18 cellular contexts compared by ENCODE assay signal in genomic region chr21:28150778-28151177, GRCh38.
"Had no signal": no experiment of that assay in that cellular context is flagged by ENCODE, and none has a peak within 500 bp of the region (broad histone marks: within the 10 kb centered on the region; RNA-seq: fewer than 3 reads in every experiment).

No MANE protein-coding gene starts in this region.

- H3K36me3 Mint-ChIP-seq: activated naive CD4-positive, alpha-beta T cell treated with anti-CD3 and anti-CD28 coated beads, Interleukin-2, amount 50 U/mL, for 72 hours had no signal

- ATAC-seq: activated CD4-positive, CD25-positive, alpha-beta regulatory T cell treated with anti-CD3 and anti-CD28 coated beads, Interleukin-2, amount 50 U/mL, for 24 hours; activated naive CD4-positive, alpha-beta T cell treated with anti-CD3 and anti-CD28 coated beads, Interleukin-2, amount 50 U/mL, for 72 hours; activated T-cell treated with anti-CD3 and anti-CD28 coated beads, Interleukin-2, amount 50 U/mL, for 4 hours; PC-3 had no signal

- DNase-seq: activated CD4-positive, alpha-beta T cell treated with anti-CD3 and anti-CD28 coated beads for 4 hours; activated CD4-positive, alpha-beta T cell treated with anti-CD3 and anti-CD28 coated beads, Interleukin-2, amount 50 U/mL, for 48 hours; activated CD8-positive, alpha-beta memory T cell treated with anti-CD3 and anti-CD28 coated beads for 24 hours; activated effector memory CD4-positive, alpha-beta T cell treated with anti-CD3 and anti-CD28 coated beads, Interleukin-2, amount 50 U/mL, for 16 hours; activated naive CD4-positive, alpha-beta T cell treated with Interleukin-2 at 50 U/mL for 16 hours; activated T-cell treated with anti-CD3 and anti-CD28 coated beads, Interleukin-2, amount 50 U/mL, for 4 hours; anterior cingulate cortex; cerebellar nuclear complex; NCI-H1105 treated with DMSO at 0.1 percent for 48 hours; NCI-H1436 treated with DMSO at 0.1 percent for 48 hours; NCI-H187 treated with DMSO at 0.1 percent for 48 hours; NCI-H2081 treated with DMSO at 0.1 percent for 48 hours; NCI-H446; PC-3; SHP77 treated with DMSO at 0.1 percent for 48 hours had no signal

- H3K4me3 Mint-ChIP-seq: activated T-cell treated with anti-CD3 and anti-CD28 coated beads, Interleukin-2, amount 50 U/mL, for 4 hours; T-helper 1 cell treated with Interleukin-12 subunit alpha and Interleukin-12 subunit beta and Interleukin-4 antibody, amounts not matched to agents 30 μg/mL and 1 μg/mL, for 36 hours had no signal

- H3K9me3 Mint-ChIP-seq: activated naive CD4-positive, alpha-beta T cell treated with anti-CD3 and anti-CD28 coated beads, Interleukin-2, amount 50 U/mL, for 72 hours; activated T-cell treated with anti-CD3 and anti-CD28 coated beads, Interleukin-2, amount 50 U/mL, for 4 hours; T-helper 1 cell treated with Interleukin-12 subunit alpha and Interleukin-12 subunit beta and Interleukin-4 antibody, amounts not matched to agents 30 μg/mL and 1 μg/mL, for 36 hours had no signal

- H3K27ac Mint-ChIP-seq: activated naive CD4-positive, alpha-beta T cell treated with anti-CD3 and anti-CD28 coated beads, Interleukin-2, amount 50 U/mL, for 72 hours; T-helper 1 cell treated with Interleukin-12 subunit alpha and Interleukin-12 subunit beta and Interleukin-4 antibody, amounts not matched to agents 30 μg/mL and 1 μg/mL, for 36 hours had no signal
